In the genomic region with DNA sequence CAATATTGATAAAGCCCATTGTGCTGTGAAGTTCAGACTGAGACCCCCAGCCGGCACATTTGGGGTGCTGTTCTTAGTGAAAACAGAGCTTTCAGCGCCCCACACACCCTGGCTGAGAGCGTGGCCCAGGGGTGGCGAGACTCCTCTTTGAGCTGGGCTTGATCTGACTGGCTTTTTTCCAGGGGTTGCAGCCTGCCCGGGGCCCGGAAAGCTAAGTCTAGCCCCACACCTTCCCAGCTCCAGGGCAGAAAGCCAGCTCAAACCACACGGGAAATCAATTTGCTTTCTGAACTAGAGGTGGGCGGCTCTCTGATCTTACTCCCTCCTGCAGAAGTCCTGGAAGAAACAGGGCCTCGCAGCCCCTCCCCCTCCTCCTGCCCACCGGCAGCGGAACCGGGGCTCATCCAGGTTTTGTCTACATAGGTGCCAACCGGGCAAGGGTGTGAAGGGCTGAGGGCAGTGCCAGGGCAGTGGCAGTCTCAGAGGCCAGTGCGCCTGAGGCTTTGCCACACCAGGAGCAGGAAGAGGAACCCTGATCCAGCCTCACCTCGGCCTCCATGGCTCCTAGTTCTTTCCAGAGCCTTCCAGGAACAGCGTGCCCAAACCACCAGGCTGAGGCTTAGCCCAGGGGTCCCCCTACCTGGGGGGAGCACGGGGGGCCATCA, we compare ENCODE assay signal across 1 cellular context.
TF ChIP-seq lines count a peak whose summit lies in the region.

No MANE protein-coding gene starts in this region.

TF ChIP-seq in WTC11, 78 proteins besides CTCF, POLR2A, EP300 and RAD21 (continued from another document):
- TF ChIP-seq, protein P1, sequence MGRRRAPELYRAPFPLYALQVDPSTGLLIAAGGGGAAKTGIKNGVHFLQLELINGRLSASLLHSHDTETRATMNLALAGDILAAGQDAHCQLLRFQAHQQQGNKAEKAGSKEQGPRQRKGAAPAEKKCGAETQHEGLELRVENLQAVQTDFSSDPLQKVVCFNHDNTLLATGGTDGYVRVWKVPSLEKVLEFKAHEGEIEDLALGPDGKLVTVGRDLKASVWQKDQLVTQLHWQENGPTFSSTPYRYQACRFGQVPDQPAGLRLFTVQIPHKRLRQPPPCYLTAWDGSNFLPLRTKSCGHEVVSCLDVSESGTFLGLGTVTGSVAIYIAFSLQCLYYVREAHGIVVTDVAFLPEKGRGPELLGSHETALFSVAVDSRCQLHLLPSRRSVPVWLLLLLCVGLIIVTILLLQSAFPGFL (CRISPR knock-in tag; IDR thresholded peaks at IDR 0.05; ENCODE audit: borderline replicate concordance): no peak
TF ChIP-seq in WTC11: peak in this region for 0.
